1 cellular context compared by ENCODE assay signal in the genomic region with DNA sequence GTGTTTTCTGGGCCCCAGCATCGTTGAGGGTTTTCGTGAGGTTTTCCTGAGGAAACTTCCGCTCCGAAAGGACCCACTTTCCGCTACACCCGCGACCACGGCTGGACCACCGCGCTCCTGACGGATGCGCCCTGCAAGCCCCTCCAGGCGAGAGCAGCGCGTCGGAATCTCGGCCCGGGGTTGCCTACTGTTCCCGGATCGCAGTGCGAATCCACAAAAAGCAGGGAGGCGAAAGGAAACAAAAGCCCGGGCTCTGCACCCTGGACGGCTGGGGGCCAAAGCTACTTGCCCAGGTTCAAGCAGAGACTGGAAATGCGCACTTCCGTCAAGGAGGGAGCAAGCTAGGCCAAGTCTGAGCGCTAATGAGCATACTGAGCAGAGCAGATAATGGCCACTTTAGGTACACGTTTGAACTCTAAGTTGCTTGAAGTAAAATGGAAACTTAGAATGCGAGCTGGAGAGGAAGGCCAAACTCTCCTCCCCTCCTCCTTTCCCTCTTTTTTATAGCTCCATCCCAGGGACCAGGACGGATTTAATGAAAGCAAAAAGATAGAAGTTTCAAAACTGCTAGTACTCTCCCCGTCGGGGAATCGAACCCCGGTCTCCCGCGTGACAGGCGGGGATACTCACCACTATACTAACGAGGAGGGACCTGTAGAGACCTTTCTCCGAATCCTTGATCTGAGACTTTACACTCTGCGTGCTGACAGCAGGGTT.
A peak's percentile ranks its signal among the peaks of the same experiment; 100 is the strongest.
TF ChIP-seq lines count a peak whose summit lies in the region.

No MANE protein-coding gene starts in this region.

TF ChIP-seq in HepG2, 621 proteins besides CTCF, POLR2A, EP300 and RAD21 (continued from another document and continues in another):
- no peak for TF ChIP-seq ZNF646 (CRISPR knock-in tag; IDR thresholded peaks at IDR 0.05)
- TF ChIP-seq ZNF251 (CRISPR knock-in tag; IDR thresholded peaks at IDR 0.05): no peak
- TF ChIP-seq PRDM10 (CRISPR knock-in tag; IDR thresholded peaks at IDR 0.05; ENCODE audit: low read depth): no peak; the same call in 1 of the 2 replicates
- no peak for TF ChIP-seq ZC3H13 (CRISPR knock-in tag; IDR thresholded peaks at IDR 0.05)
- TF ChIP-seq HMGA1 (CRISPR knock-in tag; conservative IDR thresholded peaks at IDR 0.05): no peak
- TF ChIP-seq ZNF468 (CRISPR knock-in tag; IDR thresholded peaks at IDR 0.05): no peak
- TF ChIP-seq U2AF2 (IDR thresholded peaks at IDR 0.05; ENCODE audit: low read depth, low read length): no peak
- no peak for TF ChIP-seq ZSCAN20 (CRISPR knock-in tag; IDR thresholded peaks at IDR 0.05; ENCODE audit: borderline replicate concordance)
- no peak for TF ChIP-seq ZNF333 (CRISPR knock-in tag; IDR thresholded peaks at IDR 0.05; ENCODE audit: borderline replicate concordance)
- TF ChIP-seq DR1 (CRISPR knock-in tag; IDR thresholded peaks at IDR 0.05): no peak
- no peak for TF ChIP-seq SP140L (CRISPR knock-in tag; IDR thresholded peaks at IDR 0.05; ENCODE audit: borderline replicate concordance)
- no peak for TF ChIP-seq STAT5B (CRISPR knock-in tag; IDR thresholded peaks at IDR 0.05)
- peak; percentile 72 for TF ChIP-seq ZFX (CRISPR knock-in tag; IDR thresholded peaks at IDR 0.05; ENCODE audit: low read depth)
- TF ChIP-seq ATM (IDR thresholded peaks at IDR 0.05; ENCODE audit: borderline replicate concordance): no peak
- no peak for TF ChIP-seq CAMTA2 (CRISPR knock-in tag; IDR thresholded peaks at IDR 0.05; ENCODE audit: borderline replicate concordance)
- no peak for TF ChIP-seq KDM6A (CRISPR knock-in tag; IDR thresholded peaks at IDR 0.05; ENCODE audit: low read depth)
- TF ChIP-seq ZNF501 (CRISPR knock-in tag; IDR thresholded peaks at IDR 0.05): no peak
- no peak for TF ChIP-seq ZMAT3 (CRISPR knock-in tag; conservative IDR thresholded peaks at IDR 0.05)
- TF ChIP-seq ZMYM2 (CRISPR knock-in tag; IDR thresholded peaks at IDR 0.05): 0 out of 2 replicates have a peak, but pooled peaks have one; percentile 40
- TF ChIP-seq SNAI1 (CRISPR knock-in tag; IDR thresholded peaks at IDR 0.05; ENCODE audit: borderline replicate concordance): no peak
- TF ChIP-seq, protein P1, sequence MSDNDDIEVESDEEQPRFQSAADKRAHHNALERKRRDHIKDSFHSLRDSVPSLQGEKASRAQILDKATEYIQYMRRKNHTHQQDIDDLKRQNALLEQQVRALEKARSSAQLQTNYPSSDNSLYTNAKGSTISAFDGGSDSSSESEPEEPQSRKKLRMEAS (IDR thresholded peaks at IDR 0.05): peak; percentile 52; the same call in 1 of the 2 replicates
- no peak for TF ChIP-seq LCORL (IDR thresholded peaks at IDR 0.05)
- TF ChIP-seq LCORL (CRISPR knock-in tag; IDR thresholded peaks at IDR 0.05): no peak
- no peak for TF ChIP-seq ZBTB43 (CRISPR knock-in tag; conservative IDR thresholded peaks at IDR 0.05)
- TF ChIP-seq ZNF670 (CRISPR knock-in tag; IDR thresholded peaks at IDR 0.05; ENCODE audit: borderline replicate concordance): no peak
- no peak for TF ChIP-seq MED1 (CRISPR knock-in tag; IDR thresholded peaks at IDR 0.05)
- no peak; the same call in 1 of the 2 replicates for TF ChIP-seq ZNF160 (CRISPR knock-in tag; IDR thresholded peaks at IDR 0.05)
- 0 out of 2 replicates have a peak, but pooled peaks have one; percentile 3 for TF ChIP-seq FOSL1 (CRISPR knock-in tag; IDR thresholded peaks at IDR 0.05; ENCODE audit: borderline replicate concordance)
- TF ChIP-seq ZNF225 (CRISPR knock-in tag; IDR thresholded peaks at IDR 0.05): no peak
- no peak for TF ChIP-seq SYNCRIP (IDR thresholded peaks at IDR 0.05; ENCODE audit: insufficient read depth, low read depth, low read length)
- TF ChIP-seq ZNF878 (CRISPR knock-in tag; IDR thresholded peaks at IDR 0.05): no peak
- no peak for TF ChIP-seq ZNF33A (CRISPR knock-in tag; IDR thresholded peaks at IDR 0.05; ENCODE audit: borderline replicate concordance)
- TF ChIP-seq ZNF7 (CRISPR knock-in tag; IDR thresholded peaks at IDR 0.05): no peak
- no peak; the same call in 1 of the 2 replicates for TF ChIP-seq IRX3 (CRISPR knock-in tag; IDR thresholded peaks at IDR 0.05; ENCODE audit: borderline replicate concordance, low read depth)
- TF ChIP-seq TFE3 (CRISPR knock-in tag; IDR thresholded peaks at IDR 0.05): no peak
- no peak for TF ChIP-seq U2AF1 (optimal IDR thresholded peaks at IDR 0.05; ENCODE audit: low read depth, low read length)
- TF ChIP-seq ZNF558 (CRISPR knock-in tag; IDR thresholded peaks at IDR 0.05; ENCODE audit: borderline replicate concordance): peak; percentile 10; the same call in 1 of the 2 replicates
- TF ChIP-seq PRPF4 (IDR thresholded peaks at IDR 0.05; ENCODE audit: low read depth, low read length, poor library complexity, severe bottlenecking): peak; percentile 49
- TF ChIP-seq RELA (CRISPR knock-in tag; IDR thresholded peaks at IDR 0.05): no peak
- 0 out of 2 replicates have a peak, but pooled peaks have one; percentile 17 for TF ChIP-seq SP2 (CRISPR knock-in tag; IDR thresholded peaks at IDR 0.05)
- no peak for TF ChIP-seq SMAD3 (CRISPR knock-in tag; IDR thresholded peaks at IDR 0.05)
- TF ChIP-seq HNRNPUL1 (IDR thresholded peaks at IDR 0.05; ENCODE audit: low read depth, low read length): no peak
- TF ChIP-seq PPARG (CRISPR knock-in tag; conservative IDR thresholded peaks at IDR 0.05): peak; percentile 29; the same call in 1 of the 2 replicates
- TF ChIP-seq ZNF235 (CRISPR knock-in tag; IDR thresholded peaks at IDR 0.05; ENCODE audit: borderline replicate concordance): no peak
- TF ChIP-seq ZNF816 (CRISPR knock-in tag; IDR thresholded peaks at IDR 0.05; ENCODE audit: borderline replicate concordance): peak; percentile 5; the same call in 1 of the 2 replicates
- no peak for TF ChIP-seq CC2D1A (CRISPR knock-in tag; IDR thresholded peaks at IDR 0.05)
- no peak for TF ChIP-seq HOXA7 (CRISPR knock-in tag; IDR thresholded peaks at IDR 0.05)
- peak; percentile 22 for TF ChIP-seq TBL1XR1 (IDR thresholded peaks at IDR 0.05; ENCODE audit: borderline replicate concordance, low read length, partially characterized antibody)
- TF ChIP-seq ZNF619 (CRISPR knock-in tag; IDR thresholded peaks at IDR 0.05): no peak
